9 cellular contexts compared by ENCODE assay signal in the genomic region with DNA sequence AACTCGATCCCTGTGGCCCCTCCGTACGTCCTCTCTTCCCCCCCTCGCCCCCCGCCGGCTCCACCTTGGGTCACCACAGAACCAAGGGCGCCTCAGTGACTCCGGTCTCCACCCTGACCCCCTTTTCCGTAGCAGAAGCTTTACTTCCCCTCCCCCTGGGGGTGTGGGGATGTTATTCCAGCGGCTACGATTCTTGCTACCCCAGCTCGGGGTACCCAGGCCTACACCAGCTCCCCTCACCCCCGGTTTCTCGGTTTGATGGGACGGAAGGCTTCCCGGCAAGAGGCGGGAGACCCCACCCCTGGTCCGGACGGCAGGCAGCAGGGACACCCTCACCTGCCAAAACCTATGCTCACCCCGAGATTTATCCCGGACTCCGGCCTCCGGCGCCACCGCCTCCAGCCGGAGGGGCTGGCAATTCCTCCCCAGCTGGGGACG. TPM values are rescaled to one million over a fixed set of nuclear protein-coding genes. Genes with fewer than 3 reads are reported as not detected.
DNase-seq lines count a peak whose midpoint lies in the region; ATAC-seq and TF ChIP-seq lines count a peak whose summit lies in the region.
"Had no signal": no experiment of that assay in that cellular context is flagged by ENCODE, and none has a peak within 500 bp of the region (broad histone marks: within the 10 kb centered on the region; RNA-seq: fewer than 3 reads in every experiment).

No MANE protein-coding gene starts in this region.

- no peak overlapping the region for H3K27ac Mint-ChIP-seq in IgD-negative memory B cell

- H3K9me3 Mint-ChIP-seq in IgD-negative memory B cell = no peaks in the 10 kb centered on the region

- ATAC-seq in HG03175 (IDR thresholded peaks at IDR 0.05; ENCODE audit: unreplicated experiment) = no peak

- no peak for TF ChIP-seq CTCF in choroid plexus epithelial cell (conservative IDR thresholded peaks at IDR 0.05; ENCODE audit: low read depth, low read length)

- peak overlapping the region; percentile 77 to 85 (median 80) for H3K4me3 Mint-ChIP-seq in IgD-negative memory B cell

- peaks cover 2% of the 10 kb centered on the region for H3K36me3 Mint-ChIP-seq in IgD-negative memory B cell

- H3K4me1 Mint-ChIP-seq in IgD-negative memory B cell = peaks cover 0 to 3% (median 2%) of the 10 kb centered on the region in 3 donors

- H3K27me3 Mint-ChIP-seq in IgD-negative memory B cell = peaks cover 14% of the 10 kb centered on the region

- peak overlapping the region; percentile 67 for H3K4me3 ChIP-seq in choroid plexus epithelial cell (ENCODE audit: low read depth, low read length)

- peak; percentile 33 for DNase-seq in 8988T
- DNase-seq in choroid plexus epithelial cell (ENCODE audit: low read depth) = no peak
- peak; percentile 17 for DNase-seq in myocyte (ENCODE audit: low read depth)
- no peak for DNase-seq in NCI-H524 treated with DMSO at 0.1 percent for 48 hours (lab: John Stamatoyannopoulos, UW)
- no peak for DNase-seq in CD1c-positive myeloid dendritic cell (ENCODE audit: extremely low spot score)
- DNase-seq in NK-92 (lab: John Stamatoyannopoulos, UW; ENCODE audit: unreplicated experiment) = no peak
- DNase-seq: NCI-H526 treated with DMSO at 0.1 percent for 48 hours had no signal

RNA-seq across cellular contexts. Expression of a gene that starts 0.7 kb away (rescaled TPM):
- polyA plus RNA-seq in IgD-negative memory B cell = 0.58 TPM
- 93.6 and 148 TPM in 2 replicates for total RNA-seq in myocyte
- polyA plus RNA-seq in myocyte (2012) = 80.4 TPM

RNA-seq across cellular contexts. Expression of a gene that starts 15.2 kb away (rescaled TPM):
- 4.8 TPM for polyA plus RNA-seq in IgD-negative memory B cell
- total RNA-seq in myocyte = 11.8 and 13.9 TPM in 2 replicates
- 16.4 TPM for polyA plus RNA-seq in myocyte (2012)

RNA-seq across cellular contexts. Expression of a gene that starts 28.9 kb away (rescaled TPM):
- not detected for polyA plus RNA-seq in IgD-negative memory B cell
- not detected in 2 replicates for total RNA-seq in myocyte
- 1.0 TPM for polyA plus RNA-seq in myocyte (2012)

RNA-seq across cellular contexts. Expression of a gene that starts 57.2 kb away (rescaled TPM):
- 83.6 TPM for polyA plus RNA-seq in IgD-negative memory B cell
- 41.3 and 55.0 TPM in 2 replicates for total RNA-seq in myocyte
- 55.7 TPM for polyA plus RNA-seq in myocyte (2012)

Comparison
In these comparisons a context has a peak if more than half of its experiments do, and no peak if none do; other contexts are left out.
1. DNase-seq: peak in 8988T (single experiment) and myocyte (single experiment); none in choroid plexus epithelial cell (single experiment), NCI-H524 treated with DMSO at 0.1 percent for 48 hours (single experiment), CD1c-positive myeloid dendritic cell (single experiment) and NK-92 (single experiment).